In genomic region chr5:174680901-174681565, GRCh38 we compare ENCODE assay signal across 9 cellular contexts. TPM values are rescaled to one million over a fixed set of nuclear protein-coding genes. Genes with fewer than 3 reads are reported as not detected.
"Had no signal": no experiment of that assay in that cellular context is flagged by ENCODE, and none has a peak within 500 bp of the region (broad histone marks: within the 10 kb centered on the region; RNA-seq: fewer than 3 reads in every experiment).

No MANE protein-coding gene starts in this region.

- H3K36me3 Mint-ChIP-seq: IgD-negative memory B cell had no signal

- ATAC-seq: HCT116, HepG2 had no signal

- H3K27ac Mint-ChIP-seq: HFFc6, IgD-negative memory B cell had no signal

- H3K27ac ChIP-seq: HL-60 had no signal

- H3K36me3 ChIP-seq: HAP-1 had no signal

- H3K4me3 Mint-ChIP-seq: HFFc6, IgD-negative memory B cell had no signal

- H3K27me3 Mint-ChIP-seq: IgD-negative memory B cell had no signal

- H3K4me1 ChIP-seq: HAP-1 had no signal

- H3K9me3 ChIP-seq: HAP-1 had no signal

- DNase-seq: GOT3, H7, HFFc6, KG1 had no signal

- H3K4me1 Mint-ChIP-seq: IgD-negative memory B cell had no signal

- H3K4me3 ChIP-seq: HAP-1 had no signal

RNA-seq across cellular contexts. Expression of gene MSX2, which starts 43.3 kb away (rescaled TPM):
- total RNA-seq: HepG2, HFFc6 had no signal
- polyA plus RNA-seq: HepG2, IgD-negative memory B cell had no signal
